In the genomic region with DNA sequence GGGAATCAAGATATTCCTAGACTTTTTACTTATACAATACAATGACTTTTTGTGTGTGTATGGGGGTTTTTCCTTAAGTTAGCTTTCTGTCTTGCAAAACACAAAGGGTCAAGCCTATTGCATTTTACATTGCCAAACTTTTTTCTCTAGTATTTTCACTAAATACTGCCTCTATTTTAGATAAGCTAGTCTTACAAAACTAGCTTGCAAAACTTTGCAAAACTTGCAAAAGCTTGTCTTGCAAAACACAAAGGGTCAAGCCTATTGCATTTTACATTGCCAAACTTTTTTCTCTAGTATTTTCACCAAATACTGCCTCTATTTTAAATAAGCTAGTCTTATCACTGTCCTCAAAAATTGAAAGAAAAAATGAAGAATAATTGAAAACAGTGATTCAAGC, we compare ENCODE assay signal across 7 cellular contexts.
A peak's percentile ranks its signal among the peaks of the same experiment; 100 is the strongest.
DNase-seq lines count a peak whose midpoint lies in the region; TF ChIP-seq lines count a peak whose summit lies in the region.
"Not testable (repeated sequence)": the region's sequence is repeated elsewhere in the genome, so short reads cannot be mapped to it uniquely, and the experiment has no call there.

No MANE protein-coding gene starts in this region.

- not testable (repeated sequence) for H3K4me3 ChIP-seq in cardiac fibroblast (replicated peaks in 1 of 2; ENCODE audit: low read depth in 2 of 2, low read length in 2 of 2); fibroblast of villous mesenchyme (ENCODE audit: low read depth, low read length)
- H3K4me3 ChIP-seq in hepatocyte, result peak overlapping the region; percentile 15

- H3K4me1 Mint-ChIP-seq in neural crest cell, result peaks cover 19% of the 10 kb centered on the region

- in situ Hi-C loops in SK-MEL-5 (cut with HindIII; ENCODE audit: low pct_unique_long_range_greater_than_20kb, low sequenced_read_pairs), result not testable (repeated sequence)

- DNase-seq in CD1c-positive myeloid dendritic cell (ENCODE audit: extremely low spot score) (peak; percentile 24), MV-4-11 (lab: John Stamatoyannopoulos, UW) (peak; percentile 78), SK-MEL-5 (ENCODE audit: low read depth, low spot score) (peak; percentile 24), cardiac fibroblast (ENCODE audit: low read depth in 2 of 2) (peak; percentile 59 to 85), fibroblast of villous mesenchyme (ENCODE audit: low read depth) (peak; percentile 54)
- DNase-seq in hepatocyte (ENCODE audit: low spot score); neural crest cell (ENCODE audit: low read depth, low spot score): not testable (repeated sequence)

- H3K36me3 Mint-ChIP-seq in neural crest cell (ENCODE audit: low read depth), result not testable (repeated sequence)

- H3K4me3 Mint-ChIP-seq in neural crest cell, result not testable (repeated sequence)

- not testable (repeated sequence) for H3K9me3 Mint-ChIP-seq in neural crest cell

- H3K4me1 ChIP-seq in hepatocyte (ENCODE audit: insufficient read depth), result not testable (repeated sequence)

- H3K27ac ChIP-seq in hepatocyte, result not testable (repeated sequence)

- H3K27ac Mint-ChIP-seq in neural crest cell (ENCODE audit: unreplicated experiment), result peak overlapping the region; percentile 81

- H3K36me3 ChIP-seq in hepatocyte (replicated peaks; ENCODE audit: insufficient read depth, low read depth), result not testable (repeated sequence)

- H3K9me2 ChIP-seq in hepatocyte (replicated peaks; ENCODE audit: insufficient read depth), result not testable (repeated sequence)

- not testable (repeated sequence) for H3K27me3 Mint-ChIP-seq in neural crest cell (ENCODE audit: low read depth)

- not testable (repeated sequence) for H4K20me1 ChIP-seq in hepatocyte (ENCODE audit: insufficient read depth, poor library complexity, severe bottlenecking)

- not testable (repeated sequence) for H2AFZ ChIP-seq in hepatocyte

- H3K4me2 ChIP-seq in hepatocyte, result not testable (repeated sequence)

- H3K27me3 ChIP-seq in hepatocyte, result not testable (repeated sequence)

- not testable (repeated sequence) for TF ChIP-seq CTCF in cardiac fibroblast (IDR thresholded peaks at IDR 0.05; ENCODE audit: low read depth, low read length); fibroblast of villous mesenchyme (IDR thresholded peaks at IDR 0.05; ENCODE audit: insufficient read depth, low read depth, low read length); hepatocyte (IDR thresholded peaks at IDR 0.05; ENCODE audit: poor library complexity); neural crest cell (conservative IDR thresholded peaks at IDR 0.05)

- not testable (repeated sequence) for H3K9me3 ChIP-seq in hepatocyte (ENCODE audit: low read depth)

- not testable (repeated sequence) for H3K79me2 ChIP-seq in hepatocyte
